ENCODE assay signal across 8 cellular contexts in genomic region chr5:115586525-115587146, GRCh38. TPM values are rescaled to one million over a fixed set of nuclear protein-coding genes. Genes with fewer than 3 reads are reported as not detected.
DNase-seq lines count a peak whose midpoint lies in the region; ATAC-seq, FAIRE-seq and TF ChIP-seq lines count a peak whose summit lies in the region.

No MANE protein-coding gene starts in this region.

- no peak overlapping the region for H3K27ac ChIP-seq in GM12878 (ENCODE audit: control insufficient read depth, insufficient read depth)

- H2AFZ ChIP-seq in GM12878 (ENCODE audit: control insufficient read depth, low read depth, low read length), result no peak overlapping the region

- H3K79me2 ChIP-seq in GM12878 (ENCODE audit: control insufficient read depth, insufficient read depth, low read length), result peaks cover 5% of the 10 kb centered on the region

- no peaks in the 10 kb centered on the region for H3K27me3 ChIP-seq in GM12878 (replicated peaks in 1 of 2; ENCODE audit: control insufficient read depth in 2 of 2, insufficient read depth in 2 of 2, low read length in 1 of 2)

- FAIRE-seq in GM12878 (lab: Jason Lieb, UNC), result no peak

- CTCF ChIA-PET in GM12878 (lab: Yijun Ruan, JAX), result interaction anchor here (0.6 to 6.0 kb wide), 8 partner anchors 11 to 490 kb away, joined by 3 to 85 read pairs (median 4); no protein-coding TSS in a partner anchor

- intact Hi-C loops in GM12878 (cut with micrococcal nuclease; ENCODE audit: unreplicated experiment), result loop anchor here (1.0 to 5.0 kb wide), 5 partner anchors 37 to 488 kb away; no protein-coding TSS in a partner anchor

- SMC1A ChIA-PET in GM12878 (lab: Charles Lee; ENCODE audit: uncharacterized antibody, unreplicated experiment), result interaction anchor here (0.6 to 5.6 kb wide), 3 partner anchors 67 to 277 kb away, joined by 3 to 35 read pairs (median 4); no protein-coding TSS in a partner anchor

- H4K20me1 ChIP-seq in GM12878 (ENCODE audit: control insufficient read depth, insufficient read depth), result no peaks in the 10 kb centered on the region

- no peak overlapping the region for H3K4me3 ChIP-seq in GM12878

- peaks cover 0 to 3% of the 10 kb centered on the region in 2 experiments; a peak in 1 of 4 replicates for H3K36me3 ChIP-seq in GM12878 (ENCODE audit: control insufficient read depth in 2 of 2, insufficient read depth in 2 of 2, low read length in 1 of 2)

- no TSS peak for BruUV-seq in GM12878 (replicated peaks; lab: Mats Ljungman, UMichigan)

- POLR2A ChIA-PET in GM12878 (lab: Charles Lee), result interaction anchor here (0.7 to 1.8 kb wide), 2 partner anchors 37 to 268 kb away, joined by 3 to 5 read pairs; no protein-coding TSS in a partner anchor

- peak; percentile 9 to 60 (median 51); a peak in 5 of 6 replicates for TF ChIP-seq CTCF in GM12878 (IDR thresholded peaks at IDR 0.05 in 2 of 3, conservative IDR thresholded peaks at IDR 0.05 in 1 of 3; ENCODE audit: control insufficient read depth in 2 of 3, extremely low read depth in 1 of 3, insufficient read depth in 1 of 3, low read depth in 3 of 3, low read length in 3 of 3)

- DNase-seq in SIG-M5 treated with dmso at 0.1 percent for 504 hours (lab: John Stamatoyannopoulos, UW; ENCODE audit: unreplicated experiment), result peak; percentile 69
- DNase-seq in SIG-M5 (lab: John Stamatoyannopoulos, UW), result no peak
- peak; percentile 24 for DNase-seq in NCI-H1694 treated with DMSO at 0.1 percent for 48 hours (lab: John Stamatoyannopoulos, UW)
- DNase-seq in GM12878 (ENCODE audit: low read depth, low spot score), result no peak
- DNase-seq in lung microvascular endothelial cell (ENCODE audit: low read depth in 2 of 2), result peak; percentile 48 to 51

- RAD21 ChIA-PET in GM12878 (lab: Charles Lee; ENCODE audit: unreplicated experiment), result interaction anchor here (0.7 to 3.3 kb wide), 4 partner anchors 8 to 278 kb away, joined by 3 to 11 read pairs (median 4); no protein-coding TSS in a partner anchor

- no peak for TF ChIP-seq POLR2A in GM12878 (IDR thresholded peaks at IDR 0.05; ENCODE audit: low read depth, low read length)

- TF ChIP-seq EP300 in GM12878 (IDR thresholded peaks at IDR 0.05; ENCODE audit: borderline replicate concordance in 1 of 2, control insufficient read depth in 1 of 2, low read depth in 2 of 2, low read length in 2 of 2), result no peak

- peak; percentile 81 for TF ChIP-seq RAD21 in GM12878 (IDR thresholded peaks at IDR 0.05; ENCODE audit: insufficient read depth, low read depth, low read length)

- WGBS in GM12878 (ENCODE audit: insufficient coverage, insufficient replicate concordance, low lambda C conversion rate, missing lambda C conversion rate), result 41% methylated on average over 6 of the region's 6 CpGs

- peak; percentile 71 for ATAC-seq in GM12878
- no peak for ATAC-seq in GM21786 (IDR thresholded peaks at IDR 0.05; ENCODE audit: unreplicated experiment)
- ATAC-seq in HG03571 (IDR thresholded peaks at IDR 0.05; ENCODE audit: unreplicated experiment), result no peak
- no peak for ATAC-seq in GM21723 (IDR thresholded peaks at IDR 0.05; ENCODE audit: unreplicated experiment)

- in situ Hi-C loops in GM12878 (cut with MboI), result loop anchor here (25.0 kb wide), 1 partner anchor 1149 kb away; no protein-coding TSS in a partner anchor

- H3K4me1 ChIP-seq in GM12878 (ENCODE audit: control insufficient read depth, insufficient read depth, low read length), result peaks cover 12% of the 10 kb centered on the region; the same call in 1 of the 2 replicates

- H3K4me2 ChIP-seq in GM12878 (ENCODE audit: control insufficient read depth, insufficient read depth), result no peak overlapping the region

- no peaks in the 10 kb centered on the region for H3K9me3 ChIP-seq in GM12878 (replicated peaks; ENCODE audit: control insufficient read depth, insufficient read depth, low read length)

- H3K9ac ChIP-seq in GM12878 (ENCODE audit: control insufficient read depth, insufficient read depth, low read length), result no peak overlapping the region

TF ChIP-seq in GM12878, 131 proteins besides CTCF, POLR2A, EP300 and RAD21 (continues in another document):
- TF ChIP-seq SMC3 (IDR thresholded peaks at IDR 0.05; ENCODE audit: borderline replicate concordance, low read length) (peak; percentile 86), SRF (IDR thresholded peaks at IDR 0.05; ENCODE audit: low read depth in 2 of 2, low read length in 2 of 2) (no peak), STAT3 (IDR thresholded peaks at IDR 0.05; ENCODE audit: low read depth, low read length) (0 out of 2 replicates have a peak, but pooled peaks have one; percentile 55), RFX5 (IDR thresholded peaks at IDR 0.05; ENCODE audit: low read depth, low read length) (0 out of 2 replicates have a peak, but pooled peaks have one; percentile 8)
- TF ChIP-seq, protein P1, sequence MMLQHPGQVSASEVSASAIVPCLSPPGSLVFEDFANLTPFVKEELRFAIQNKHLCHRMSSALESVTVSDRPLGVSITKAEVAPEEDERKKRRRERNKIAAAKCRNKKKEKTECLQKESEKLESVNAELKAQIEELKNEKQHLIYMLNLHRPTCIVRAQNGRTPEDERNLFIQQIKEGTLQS (IDR thresholded peaks at IDR 0.05; ENCODE audit: borderline replicate concordance, extremely low read depth, low read depth, low read length), result no peak

RNA-seq across cellular contexts. Expression of gene TICAM2, which starts 15.6 kb away (rescaled TPM):
- total RNA-seq in GM12878 (2013; cell fraction: nucleolus; rRNA removed), result 1.2 TPM in 2 replicates
- total RNA-seq in GM12878 (2014; rRNA removed) (2.5 and 3.5 TPM in 2 replicates), GM12878 (2014; rRNA removed; fragmentation: Illumina TruSeq; extraction: Trizol) (5.9 and 6.3 TPM in 2 replicates), GM12878 (2021) (5.6 and 6.2 TPM in 2 replicates), lung microvascular endothelial cell (0.20 and 0.22 TPM in 2 replicates)
- polyA plus RNA-seq in GM12878 (2011; ENCODE audit: low read depth), result 2.9 TPM
- polyA plus RNA-seq in GM12878 (2011; rRNA removed) (0.12 and 0.14 TPM in 2 replicates), GM12878 (2014; fragmentation: Illumina TruSeq; extraction: Trizol) (7.0 and 7.9 TPM in 2 replicates), GM12878 (2014; fragmentation: Nextera tagmentation; extraction: Ambion mirVana) (1 to 10 TPM; 1.8 to 2.3 TPM), GM12878 (2014; rRNA removed) (2.5 and 2.7 TPM in 2 replicates), GM12878 (2016; fragmentation: Nextera tagmentation; extraction: Ambion mirVana) (1 to 10 TPM; 3.3 to 4.3 TPM)
- 0.10 and 0.16 TPM in 2 replicates for polyA plus RNA-seq in GM12878 (2011; cell fraction: cytosol; rRNA removed)
- polyA plus RNA-seq in GM12878 (2011; cell fraction: nucleus; rRNA removed), result 0.13 and 0.31 TPM in 2 replicates
- 2.6 and 4.1 TPM in 2 replicates for polyA plus RNA-seq in GM12878 (2012)
- polyA minus RNA-seq in GM12878 (2011; rRNA and poly(A)+ RNA removed), result 0.05 TPM in 1 of 2 replicates, not detected in the other
- polyA minus RNA-seq in GM12878 (2011; cell fraction: cytosol; rRNA and poly(A)+ RNA removed), result 0.31 and 0.40 TPM in 2 replicates
- polyA minus RNA-seq in GM12878 (2011; cell fraction: nucleus; rRNA and poly(A)+ RNA removed), result 0.97 and 1.1 TPM in 2 replicates

RNA-seq across cellular contexts. Expression of gene TMED7, which starts 39.2 kb away (rescaled TPM):
- total RNA-seq in GM12878 (2013; cell fraction: nucleolus; rRNA removed), result 43.2 and 44.6 TPM in 2 replicates
- total RNA-seq in GM12878 (2014; rRNA removed) (21.9 and 28.3 TPM in 2 replicates), GM12878 (2014; rRNA removed; fragmentation: Illumina TruSeq; extraction: Trizol) (26.0 and 26.2 TPM in 2 replicates), GM12878 (2021) (35.6 and 37.0 TPM in 2 replicates), lung microvascular endothelial cell (60.1 and 89.7 TPM in 2 replicates)
- 7.4 TPM for polyA plus RNA-seq in GM12878 (2011; ENCODE audit: low read depth)
- polyA plus RNA-seq in GM12878 (2011; rRNA removed) (24.3 and 37.2 TPM in 2 replicates), GM12878 (2014; fragmentation: Illumina TruSeq; extraction: Trizol) (18.8 and 26.9 TPM in 2 replicates), GM12878 (2014; fragmentation: Nextera tagmentation; extraction: Ambion mirVana) (10 to 100 TPM in 1 of 2 experiments, 1 to 10 TPM in 1; 8.0 to 10.3 TPM), GM12878 (2014; rRNA removed) (26.0 and 37.3 TPM in 2 replicates), GM12878 (2016; fragmentation: Nextera tagmentation; extraction: Ambion mirVana) (10 to 100 TPM; 29.1 to 29.7 TPM)
- 17.2 and 25.6 TPM in 2 replicates for polyA plus RNA-seq in GM12878 (2011; cell fraction: cytosol; rRNA removed)
- 8.5 and 12.6 TPM in 2 replicates for polyA plus RNA-seq in GM12878 (2011; cell fraction: nucleus; rRNA removed)
- 17.9 and 23.0 TPM in 2 replicates for polyA plus RNA-seq in GM12878 (2012)
- 15.8 and 23.5 TPM in 2 replicates for polyA minus RNA-seq in GM12878 (2011; rRNA and poly(A)+ RNA removed)
- 10.3 and 13.8 TPM in 2 replicates for polyA minus RNA-seq in GM12878 (2011; cell fraction: cytosol; rRNA and poly(A)+ RNA removed)
- polyA minus RNA-seq in GM12878 (2011; cell fraction: nucleus; rRNA and poly(A)+ RNA removed), result 13.1 and 22.6 TPM in 2 replicates

RNA-seq across cellular contexts. Expression of gene FEM1C, which starts 42.1 kb away (rescaled TPM):
- total RNA-seq in GM12878 (2013; cell fraction: nucleolus; rRNA removed), result 26.1 and 26.4 TPM in 2 replicates
- total RNA-seq in GM12878 (2014; rRNA removed), result 9.8 and 11.6 TPM in 2 replicates
- 8.2 and 8.5 TPM in 2 replicates for total RNA-seq in GM12878 (2014; rRNA removed; fragmentation: Illumina TruSeq; extraction: Trizol)
- total RNA-seq in GM12878 (2021), result 10.3 and 10.9 TPM in 2 replicates
- polyA plus RNA-seq in GM12878 (2011; ENCODE audit: low read depth), result 6.6 TPM
- polyA plus RNA-seq in GM12878 (2011; rRNA removed), result 15.6 and 20.1 TPM in 2 replicates
- 4.9 and 7.5 TPM in 2 replicates for polyA plus RNA-seq in GM12878 (2011; cell fraction: cytosol; rRNA removed)
- polyA plus RNA-seq in GM12878 (2011; cell fraction: nucleus; rRNA removed), result 4.7 and 5.6 TPM in 2 replicates
- 10.1 and 11.3 TPM in 2 replicates for polyA plus RNA-seq in GM12878 (2012)
- 8.9 and 10.7 TPM in 2 replicates for polyA plus RNA-seq in GM12878 (2014; fragmentation: Illumina TruSeq; extraction: Trizol)
- 1 to 10 TPM; 1.9 to 7.1 TPM for polyA plus RNA-seq in GM12878 (2014; fragmentation: Nextera tagmentation; extraction: Ambion mirVana)
- polyA plus RNA-seq in GM12878 (2014; rRNA removed), result 4.7 and 5.7 TPM in 2 replicates
- 1 to 10 TPM; 7.2 to 7.4 TPM for polyA plus RNA-seq in GM12878 (2016; fragmentation: Nextera tagmentation; extraction: Ambion mirVana)
- 17.5 and 24.4 TPM in 2 replicates for polyA minus RNA-seq in GM12878 (2011; rRNA and poly(A)+ RNA removed)
- polyA minus RNA-seq in GM12878 (2011; cell fraction: cytosol; rRNA and poly(A)+ RNA removed), result 7.6 and 7.9 TPM in 2 replicates
- 10.2 and 11.9 TPM in 2 replicates for polyA minus RNA-seq in GM12878 (2011; cell fraction: nucleus; rRNA and poly(A)+ RNA removed)
- 9.8 and 11.7 TPM in 2 replicates for total RNA-seq in lung microvascular endothelial cell

Comparison
In these comparisons a context has a peak if more than half of its experiments do, and no peak if none do; other contexts are left out.
1. DNase-seq: peak in SIG-M5 treated with dmso at 0.1 percent for 504 hours (single experiment), NCI-H1694 treated with DMSO at 0.1 percent for 48 hours (single experiment) and lung microvascular endothelial cell (2 of 2); none in SIG-M5 (single experiment) and GM12878 (single experiment).